Comparison of ENCODE assay signal across 2 cellular contexts in the genomic region with DNA sequence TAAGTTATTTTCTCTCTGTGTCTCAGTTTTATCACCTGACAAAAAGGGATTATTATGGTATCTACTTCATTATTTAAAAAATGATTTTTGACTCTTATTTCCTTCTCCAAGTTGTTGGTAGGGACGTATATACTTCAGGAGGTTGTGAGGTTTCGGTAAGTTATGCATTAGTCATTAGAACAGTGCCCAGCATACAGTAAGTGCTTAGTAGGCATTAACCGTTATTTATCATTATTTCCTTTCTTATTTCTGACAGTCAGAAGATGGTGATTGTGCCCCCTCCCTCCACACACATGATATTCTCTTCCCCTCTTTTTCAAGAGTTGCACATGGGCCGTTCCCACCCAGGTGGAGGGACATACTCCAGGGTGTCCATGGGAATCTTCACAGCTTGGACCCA.
TF ChIP-seq lines count a peak whose summit lies in the region.

No MANE protein-coding gene starts in this region.

TF ChIP-seq in HepG2, 621 proteins besides CTCF, POLR2A, EP300 and RAD21:
- TF ChIP-seq MAFF (IDR thresholded peaks at IDR 0.05; ENCODE audit: low read depth, low read length) = 0 out of 2 replicates have a peak, but pooled peaks have one; percentile 10
- TF ChIP-seq NFRKB (IDR thresholded peaks at IDR 0.05) = no peak
- peak in 1 of 2 experiments; percentile 59; a peak in 2 of 4 replicates for TF ChIP-seq MAFK (conservative IDR thresholded peaks at IDR 0.05 in 1 of 2, IDR thresholded peaks at IDR 0.05 in 1 of 2; ENCODE audit: low read length in 2 of 2)
TF ChIP-seq in HepG2: peak in this region for 2.

TF ChIP-seq in H1, 55 proteins besides CTCF, POLR2A, EP300 and RAD21:
- TF ChIP-seq POLR2AphosphoS5 (IDR thresholded peaks at IDR 0.05; ENCODE audit: low read depth, low read length) (no peak), TAF1 (IDR thresholded peaks at IDR 0.05; ENCODE audit: low read depth, low read length) (no peak), GTF2F1 (IDR thresholded peaks at IDR 0.05; ENCODE audit: borderline replicate concordance, low read depth, low read length) (no peak), CTBP2 (IDR thresholded peaks at IDR 0.05; ENCODE audit: borderline replicate concordance, insufficient read depth, insufficient read length, low read length) (no peak), CHD1 (IDR thresholded peaks at IDR 0.05; ENCODE audit: low read depth, low read length) (no peak), ASH2L (IDR thresholded peaks at IDR 0.05; ENCODE audit: low read length) (no peak), SIN3A (conservative IDR thresholded peaks at IDR 0.05 in 1 of 2, IDR thresholded peaks at IDR 0.05 in 1 of 2; ENCODE audit: low read depth in 1 of 2, low read length in 2 of 2) (no peak), KDM5A (IDR thresholded peaks at IDR 0.05; ENCODE audit: low read length) (no peak), CREB1 (IDR thresholded peaks at IDR 0.05) (no peak), PHF8 (conservative IDR thresholded peaks at IDR 0.05; ENCODE audit: low read depth, low read length) (no peak), GABPA (IDR thresholded peaks at IDR 0.05; ENCODE audit: borderline replicate concordance, insufficient read depth, low read length) (no peak), SRF (IDR thresholded peaks at IDR 0.05; ENCODE audit: low read depth, low read length) (no peak), SP2 (IDR thresholded peaks at IDR 0.05; ENCODE audit: low read length) (no peak)
- TF ChIP-seq, protein P1, sequence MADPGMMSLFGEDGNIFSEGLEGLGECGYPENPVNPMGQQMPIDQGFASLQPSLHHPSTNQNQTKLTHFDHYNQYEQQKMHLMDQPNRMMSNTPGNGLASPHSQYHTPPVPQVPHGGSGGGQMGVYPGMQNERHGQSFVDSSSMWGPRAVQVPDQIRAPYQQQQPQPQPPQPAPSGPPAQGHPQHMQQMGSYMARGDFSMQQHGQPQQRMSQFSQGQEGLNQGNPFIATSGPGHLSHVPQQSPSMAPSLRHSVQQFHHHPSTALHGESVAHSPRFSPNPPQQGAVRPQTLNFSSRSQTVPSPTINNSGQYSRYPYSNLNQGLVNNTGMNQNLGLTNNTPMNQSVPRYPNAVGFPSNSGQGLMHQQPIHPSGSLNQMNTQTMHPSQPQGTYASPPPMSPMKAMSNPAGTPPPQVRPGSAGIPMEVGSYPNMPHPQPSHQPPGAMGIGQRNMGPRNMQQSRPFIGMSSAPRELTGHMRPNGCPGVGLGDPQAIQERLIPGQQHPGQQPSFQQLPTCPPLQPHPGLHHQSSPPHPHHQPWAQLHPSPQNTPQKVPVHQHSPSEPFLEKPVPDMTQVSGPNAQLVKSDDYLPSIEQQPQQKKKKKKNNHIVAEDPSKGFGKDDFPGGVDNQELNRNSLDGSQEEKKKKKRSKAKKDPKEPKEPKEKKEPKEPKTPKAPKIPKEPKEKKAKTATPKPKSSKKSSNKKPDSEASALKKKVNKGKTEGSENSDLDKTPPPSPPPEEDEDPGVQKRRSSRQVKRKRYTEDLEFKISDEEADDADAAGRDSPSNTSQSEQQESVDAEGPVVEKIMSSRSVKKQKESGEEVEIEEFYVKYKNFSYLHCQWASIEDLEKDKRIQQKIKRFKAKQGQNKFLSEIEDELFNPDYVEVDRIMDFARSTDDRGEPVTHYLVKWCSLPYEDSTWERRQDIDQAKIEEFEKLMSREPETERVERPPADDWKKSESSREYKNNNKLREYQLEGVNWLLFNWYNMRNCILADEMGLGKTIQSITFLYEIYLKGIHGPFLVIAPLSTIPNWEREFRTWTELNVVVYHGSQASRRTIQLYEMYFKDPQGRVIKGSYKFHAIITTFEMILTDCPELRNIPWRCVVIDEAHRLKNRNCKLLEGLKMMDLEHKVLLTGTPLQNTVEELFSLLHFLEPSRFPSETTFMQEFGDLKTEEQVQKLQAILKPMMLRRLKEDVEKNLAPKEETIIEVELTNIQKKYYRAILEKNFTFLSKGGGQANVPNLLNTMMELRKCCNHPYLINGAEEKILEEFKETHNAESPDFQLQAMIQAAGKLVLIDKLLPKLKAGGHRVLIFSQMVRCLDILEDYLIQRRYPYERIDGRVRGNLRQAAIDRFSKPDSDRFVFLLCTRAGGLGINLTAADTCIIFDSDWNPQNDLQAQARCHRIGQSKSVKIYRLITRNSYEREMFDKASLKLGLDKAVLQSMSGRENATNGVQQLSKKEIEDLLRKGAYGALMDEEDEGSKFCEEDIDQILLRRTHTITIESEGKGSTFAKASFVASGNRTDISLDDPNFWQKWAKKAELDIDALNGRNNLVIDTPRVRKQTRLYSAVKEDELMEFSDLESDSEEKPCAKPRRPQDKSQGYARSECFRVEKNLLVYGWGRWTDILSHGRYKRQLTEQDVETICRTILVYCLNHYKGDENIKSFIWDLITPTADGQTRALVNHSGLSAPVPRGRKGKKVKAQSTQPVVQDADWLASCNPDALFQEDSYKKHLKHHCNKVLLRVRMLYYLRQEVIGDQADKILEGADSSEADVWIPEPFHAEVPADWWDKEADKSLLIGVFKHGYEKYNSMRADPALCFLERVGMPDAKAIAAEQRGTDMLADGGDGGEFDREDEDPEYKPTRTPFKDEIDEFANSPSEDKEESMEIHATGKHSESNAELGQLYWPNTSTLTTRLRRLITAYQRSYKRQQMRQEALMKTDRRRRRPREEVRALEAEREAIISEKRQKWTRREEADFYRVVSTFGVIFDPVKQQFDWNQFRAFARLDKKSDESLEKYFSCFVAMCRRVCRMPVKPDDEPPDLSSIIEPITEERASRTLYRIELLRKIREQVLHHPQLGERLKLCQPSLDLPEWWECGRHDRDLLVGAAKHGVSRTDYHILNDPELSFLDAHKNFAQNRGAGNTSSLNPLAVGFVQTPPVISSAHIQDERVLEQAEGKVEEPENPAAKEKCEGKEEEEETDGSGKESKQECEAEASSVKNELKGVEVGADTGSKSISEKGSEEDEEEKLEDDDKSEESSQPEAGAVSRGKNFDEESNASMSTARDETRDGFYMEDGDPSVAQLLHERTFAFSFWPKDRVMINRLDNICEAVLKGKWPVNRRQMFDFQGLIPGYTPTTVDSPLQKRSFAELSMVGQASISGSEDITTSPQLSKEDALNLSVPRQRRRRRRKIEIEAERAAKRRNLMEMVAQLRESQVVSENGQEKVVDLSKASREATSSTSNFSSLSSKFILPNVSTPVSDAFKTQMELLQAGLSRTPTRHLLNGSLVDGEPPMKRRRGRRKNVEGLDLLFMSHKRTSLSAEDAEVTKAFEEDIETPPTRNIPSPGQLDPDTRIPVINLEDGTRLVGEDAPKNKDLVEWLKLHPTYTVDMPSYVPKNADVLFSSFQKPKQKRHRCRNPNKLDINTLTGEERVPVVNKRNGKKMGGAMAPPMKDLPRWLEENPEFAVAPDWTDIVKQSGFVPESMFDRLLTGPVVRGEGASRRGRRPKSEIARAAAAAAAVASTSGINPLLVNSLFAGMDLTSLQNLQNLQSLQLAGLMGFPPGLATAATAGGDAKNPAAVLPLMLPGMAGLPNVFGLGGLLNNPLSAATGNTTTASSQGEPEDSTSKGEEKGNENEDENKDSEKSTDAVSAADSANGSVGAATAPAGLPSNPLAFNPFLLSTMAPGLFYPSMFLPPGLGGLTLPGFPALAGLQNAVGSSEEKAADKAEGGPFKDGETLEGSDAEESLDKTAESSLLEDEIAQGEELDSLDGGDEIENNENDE (IDR thresholded peaks at IDR 0.05; ENCODE audit: insufficient replicate concordance, low read length) = no peak
